In genomic region chr1:84145051-84145450, GRCh38 we compare ENCODE assay signal across 8 cellular contexts. TPM values are rescaled to one million over a fixed set of nuclear protein-coding genes. Genes with fewer than 3 reads are reported as not detected.
A peak's percentile ranks its signal among the peaks of the same experiment; 100 is the strongest.
DNase-seq lines count a peak whose midpoint lies in the region; ATAC-seq, FAIRE-seq and TF ChIP-seq lines count a peak whose summit lies in the region.

No MANE protein-coding gene starts in this region.

- FAIRE-seq in HepG2 (lab: Jason Lieb, UNC) = no peak

- H3K9me3 ChIP-seq in liver (ENCODE audit: control insufficient read depth in 4 of 4, low read length in 3 of 4) (no peaks in the 10 kb centered on the region), HepG2 (ENCODE audit: low read length) (no peaks in the 10 kb centered on the region), SJCRH30 (replicated peaks) (no peaks in the 10 kb centered on the region)

- no peak overlapping the region for H3K4me2 ChIP-seq in HepG2 (ENCODE audit: low read depth, low read length)

- BruUV-seq in HepG2 (replicated peaks; lab: Mats Ljungman, UMichigan) = no TSS peak

- H4K20me1 ChIP-seq in HepG2 (ENCODE audit: insufficient read depth, low read length) = no peaks in the 10 kb centered on the region

- POLR2A ChIA-PET in HepG2 (lab: Yijun Ruan, JAX) = no interaction called here

- in situ Hi-C loops in HepG2 (cut with HindIII; ENCODE audit: extremely low pct_ligation_motif_present, low pct_unique_long_range_greater_than_20kb) = loop anchor here (25.0 kb wide), 2 partner anchors 467 to 617 kb away; no protein-coding TSS in a partner anchor

- no peaks in the 10 kb centered on the region for H3K79me2 ChIP-seq in HepG2 (ENCODE audit: insufficient read depth, low read length)

- TF ChIP-seq RAD21 in liver (IDR thresholded peaks at IDR 0.05) (no peak), HepG2 (CRISPR knock-in tag; IDR thresholded peaks at IDR 0.05) (no peak)

- 44% methylated on average over 2 of the region's 2 CpGs for whole genome bisulfite sequencing in liver
- WGBS in HepG2 (ENCODE audit: low lambda C conversion rate) = 77% methylated on average over 2 of the region's 2 CpGs

- TF ChIP-seq CTCF in liver (IDR thresholded peaks at IDR 0.05; ENCODE audit: low read depth, low read length, missing input control) (no peak), HepG2 (CRISPR knock-in tag; IDR thresholded peaks at IDR 0.05) (no peak), WI38 (IDR thresholded peaks at IDR 0.05; ENCODE audit: low read depth, low read length) (no peak)

- intact Hi-C loops in HepG2 (cut with micrococcal nuclease; ENCODE audit: unreplicated experiment) = no loop called here

- CTCF ChIA-PET in HepG2 (lab: Yijun Ruan, JAX; ENCODE audit: low intra/inter-chr PET ratio, low total read pairs) = no interaction called here

- H2AFZ ChIP-seq in HepG2 (ENCODE audit: low read length) = no peak overlapping the region

- H3K27me3 ChIP-seq in liver (ENCODE audit: control insufficient read depth in 4 of 4, insufficient read depth in 4 of 4, low read length in 3 of 4) = no peaks in the 10 kb centered on the region
- no peaks in the 10 kb centered on the region for H3K27me3 ChIP-seq in HepG2 (ENCODE audit: control insufficient read depth in 1 of 2, insufficient read depth in 2 of 2, low read length in 2 of 2)
- no peaks in the 10 kb centered on the region for H3K27me3 ChIP-seq in SJCRH30

- no peak overlapping the region for H3K27ac ChIP-seq in liver (ENCODE audit: low read depth in 1 of 2, low read length in 2 of 2)
- no peak overlapping the region for H3K27ac ChIP-seq in HepG2 (ENCODE audit: extremely low read length, insufficient read depth, low read length)
- H3K27ac ChIP-seq in SJCRH30 = no peak overlapping the region

- H3K4me3 ChIP-seq in liver (ENCODE audit: low read depth in 1 of 3, low read length in 3 of 3) = peak overlapping the region in 1 of 3 donors; percentile 11
- H3K4me3 ChIP-seq in HepG2 (replicated peaks in 1 of 3; ENCODE audit: insufficient read depth in 1 of 3, low read depth in 2 of 3, low read length in 3 of 3) = no peak overlapping the region
- H3K4me3 ChIP-seq in WI38 (ENCODE audit: low read depth, low read length) = peak overlapping the region; percentile 21
- H3K4me3 ChIP-seq in SJCRH30 = no peak overlapping the region

- H3K4me1 ChIP-seq in liver (ENCODE audit: control insufficient read depth in 4 of 4, insufficient read depth in 4 of 4, low read length in 3 of 4) (peaks cover 0 to 6% (median 0%) of the 10 kb centered on the region in 4 donors), HepG2 (ENCODE audit: insufficient read depth, low read length) (no peaks in the 10 kb centered on the region), SJCRH30 (no peaks in the 10 kb centered on the region)

- DNase-seq in HepG2 (ENCODE audit: low spot score) (no peak), kidney tubule cell (ENCODE audit: low spot score) (peak; percentile 3), D341Med (ENCODE audit: low spot score) (no peak), COR-L47 (lab: John Stamatoyannopoulos, UW) (no peak), SJCRH30 (no peak), NCI-H446 (lab: John Stamatoyannopoulos, UW) (no peak)

- TF ChIP-seq EP300 in HepG2 (IDR thresholded peaks at IDR 0.05; ENCODE audit: low read depth in 2 of 2, low read length in 2 of 2) = no peak
- no peak for TF ChIP-seq EP300 in HepG2 (CRISPR knock-in tag; IDR thresholded peaks at IDR 0.05; ENCODE audit: borderline replicate concordance)

- TF ChIP-seq POLR2A in HepG2 (IDR thresholded peaks at IDR 0.05; ENCODE audit: insufficient read depth in 1 of 2, low read depth in 2 of 2, low read length in 2 of 2) = no peak

- H3K9ac ChIP-seq in liver (ENCODE audit: low read depth in 1 of 2, low read length in 2 of 2) = peak overlapping the region in 1 of 2 donors; percentile 77
- H3K9ac ChIP-seq in HepG2 (ENCODE audit: insufficient read depth, low read depth, low read length) = no peak overlapping the region

- H3K36me3 ChIP-seq in liver (ENCODE audit: control insufficient read depth in 4 of 4, insufficient read depth in 3 of 4, low read depth in 1 of 4, low read length in 3 of 4) = no peaks in the 10 kb centered on the region
- H3K36me3 ChIP-seq in HepG2 (replicated peaks in 1 of 2; ENCODE audit: control insufficient read depth in 1 of 2, insufficient read depth in 2 of 2, low read length in 2 of 2) = no peaks in the 10 kb centered on the region
- H3K36me3 ChIP-seq in SJCRH30 = no peaks in the 10 kb centered on the region

- no peak for ATAC-seq in HepG2

TF ChIP-seq in liver, 16 proteins besides CTCF, POLR2A, EP300 and RAD21:
- TF ChIP-seq YY1 (IDR thresholded peaks at IDR 0.05) (peak; percentile 77), FOXA1 (IDR thresholded peaks at IDR 0.05) (no peak), TAF1 (conservative IDR thresholded peaks at IDR 0.05) (no peak)

TF ChIP-seq in HepG2, 621 proteins besides CTCF, POLR2A, EP300 and RAD21 (continues in another document):
- TF ChIP-seq NKX3-1 (CRISPR knock-in tag; IDR thresholded peaks at IDR 0.05) (no peak), ZNF367 (CRISPR knock-in tag; IDR thresholded peaks at IDR 0.05; ENCODE audit: borderline replicate concordance) (no peak), ZMAT5 (CRISPR knock-in tag; IDR thresholded peaks at IDR 0.05; ENCODE audit: borderline replicate concordance, low read depth) (no peak), ATM (IDR thresholded peaks at IDR 0.05; ENCODE audit: borderline replicate concordance) (no peak), NFE2 (CRISPR knock-in tag; IDR thresholded peaks at IDR 0.05) (no peak), TAF1 (CRISPR knock-in tag; IDR thresholded peaks at IDR 0.05) (no peak), MEIS1 (CRISPR knock-in tag; IDR thresholded peaks at IDR 0.05; ENCODE audit: borderline replicate concordance) (no peak), KLF16 (CRISPR knock-in tag; IDR thresholded peaks at IDR 0.05) (no peak), NCOR1 (IDR thresholded peaks at IDR 0.05; ENCODE audit: borderline replicate concordance, low read length) (no peak), MZF1 (CRISPR knock-in tag; IDR thresholded peaks at IDR 0.05; ENCODE audit: borderline replicate concordance) (no peak), ELF1 (CRISPR knock-in tag; IDR thresholded peaks at IDR 0.05) (no peak), HNF1B (CRISPR knock-in tag; IDR thresholded peaks at IDR 0.05) (no peak), YEATS2 (CRISPR knock-in tag; IDR thresholded peaks at IDR 0.05; ENCODE audit: borderline replicate concordance) (no peak), NCOA5 (CRISPR knock-in tag; IDR thresholded peaks at IDR 0.05) (no peak), CAMTA2 (CRISPR knock-in tag; IDR thresholded peaks at IDR 0.05; ENCODE audit: borderline replicate concordance) (no peak)

RNA-seq across cellular contexts. Expression of gene PRKACB, which starts 1.0 kb away (rescaled TPM):
- total RNA-seq in liver (10 to 100 TPM; 11.9 to 18.2 TPM), HepG2 (2016; rRNA removed; fragmentation: Illumina TruSeq; extraction: Trizol) (5.8 and 7.7 TPM in 2 replicates)
- polyA plus RNA-seq in liver (1 to 10 TPM; 5.9 to 6.0 TPM), HepG2 (2011; rRNA removed) (2.7 and 3.5 TPM in 2 replicates)
- 4.1 and 5.3 TPM in 2 replicates for total RNA-seq in HepG2 (2016; cell fraction: cytosol; rRNA removed; fragmentation: Illumina TruSeq; extraction: Trizol; ENCODE audit: low read depth)
- total RNA-seq in HepG2 (2016; cell fraction: insoluble cytoplasmic fraction; rRNA removed; fragmentation: Illumina TruSeq; extraction: Trizol) = 5.6 and 8.1 TPM in 2 replicates
- 2.9 and 3.1 TPM in 2 replicates for total RNA-seq in HepG2 (2016; cell fraction: membrane; rRNA removed; fragmentation: Illumina TruSeq; extraction: Trizol)
- 4.9 and 5.9 TPM in 2 replicates for total RNA-seq in HepG2 (2016; cell fraction: nucleus; rRNA removed; fragmentation: Illumina TruSeq; extraction: Trizol)
- 1.3 and 2.6 TPM in 2 replicates for polyA plus RNA-seq in HepG2 (2011; cell fraction: cytosol; rRNA removed)
- polyA plus RNA-seq in HepG2 (2011; cell fraction: nucleus; rRNA removed) = 1.1 and 1.3 TPM in 2 replicates
- polyA plus RNA-seq in HepG2 (2012) = 2.3 and 2.9 TPM in 2 replicates
- 0.46 and 0.49 TPM in 2 replicates for polyA plus RNA-seq in HepG2 (2016; cell fraction: cytosol; fragmentation: Illumina TruSeq; extraction: Trizol; ENCODE audit: low read depth)
- 10.9 and 11.0 TPM in 2 replicates for polyA plus RNA-seq in HepG2 (2016; cell fraction: insoluble cytoplasmic fraction; fragmentation: Illumina TruSeq; extraction: Trizol; ENCODE audit: low read depth)
- polyA plus RNA-seq in HepG2 (2016; cell fraction: membrane; fragmentation: Illumina TruSeq; extraction: Trizol; ENCODE audit: low read depth) = 2.1 TPM in 2 replicates
- 4.8 and 5.4 TPM in 2 replicates for polyA plus RNA-seq in HepG2 (2016; cell fraction: nucleus; fragmentation: Illumina TruSeq; extraction: Trizol; ENCODE audit: insufficient read depth, low read depth)
- polyA minus RNA-seq in HepG2 (2011; rRNA and poly(A)+ RNA removed; ENCODE audit: low replicate concordance) = 5.0 and 14.6 TPM in 2 replicates
- polyA minus RNA-seq in HepG2 (2011; cell fraction: cytosol; rRNA and poly(A)+ RNA removed) = 4.6 and 5.5 TPM in 2 replicates
- 10.2 TPM in 2 replicates for polyA minus RNA-seq in HepG2 (2011; cell fraction: nucleus; rRNA and poly(A)+ RNA removed)
- total RNA-seq in SJCRH30 (2014; rRNA removed; shearing (Covaris generic)) = 29.1 and 31.0 TPM in 2 replicates
